Comparison of ENCODE assay signal across 10 cellular contexts in the genomic region with DNA sequence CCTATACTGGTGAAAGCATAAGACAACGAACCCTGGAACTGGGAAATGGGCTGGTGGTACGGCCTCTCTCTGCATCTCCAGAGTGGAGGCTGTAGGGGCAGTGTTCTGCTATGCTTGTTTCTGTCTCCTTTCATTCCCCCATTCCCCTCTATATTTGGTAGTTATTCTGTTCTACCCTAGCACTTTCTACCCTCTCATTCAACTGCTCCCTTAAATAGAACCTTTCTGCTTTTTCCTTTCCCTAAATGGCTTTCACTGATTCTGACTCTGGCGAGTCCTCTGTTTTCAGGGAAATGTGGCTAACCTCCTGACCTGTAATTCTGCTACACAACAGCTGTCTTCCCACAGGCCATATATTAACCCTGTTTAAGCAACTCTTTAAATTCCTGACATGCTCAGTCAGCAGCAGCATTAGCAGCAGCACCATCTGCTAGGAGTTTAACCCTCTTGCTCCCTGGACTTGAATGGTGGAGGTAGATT.
A peak's percentile ranks its signal among the peaks of the same experiment; 100 is the strongest.
DNase-seq lines count a peak whose midpoint lies in the region; ATAC-seq and TF ChIP-seq lines count a peak whose summit lies in the region.
"Had no signal": no experiment of that assay in that cellular context is flagged by ENCODE, and none has a peak within 500 bp of the region (broad histone marks: within the 10 kb centered on the region; RNA-seq: fewer than 3 reads in every experiment).

No MANE protein-coding gene starts in this region.

- H3K36me3 Mint-ChIP-seq in neural progenitor cell = no peaks in the 10 kb centered on the region
- H3K36me3 Mint-ChIP-seq in CD8-positive, alpha-beta memory T cell = no peaks in the 10 kb centered on the region
- H3K36me3 Mint-ChIP-seq: natural killer cell treated with Interleukin-12 subunit alpha and Interleukin-12 subunit beta and Interleukin-15 and Interleukin-18, amount 100 ng/mL, for 72 hours had no signal

- no peaks in the 10 kb centered on the region for H3K27me3 ChIP-seq in neural progenitor cell
- H3K27me3 ChIP-seq in CD8-positive, alpha-beta memory T cell (ENCODE audit: insufficient read depth, low read length, poor library complexity, severe bottlenecking) = no peaks in the 10 kb centered on the region

- H3K9me3 Mint-ChIP-seq in neural progenitor cell = no peaks in the 10 kb centered on the region
- no peaks in the 10 kb centered on the region for H3K9me3 Mint-ChIP-seq in CD8-positive, alpha-beta memory T cell
- H3K9me3 Mint-ChIP-seq: natural killer cell treated with Interleukin-12 subunit alpha and Interleukin-12 subunit beta and Interleukin-15 and Interleukin-18, amount 100 ng/mL, for 72 hours had no signal

- POLR2A ChIA-PET in CD8-positive, alpha-beta memory T cell (lab: Charles Lee) = no interaction called here

- no peaks in the 10 kb centered on the region for H3K79me2 ChIP-seq in neural progenitor cell (ENCODE audit: low read depth)

- no peaks in the 10 kb centered on the region for H3K9me3 ChIP-seq in neural progenitor cell (ENCODE audit: low read depth)
- H3K9me3 ChIP-seq in CD8-positive, alpha-beta memory T cell (ENCODE audit: low read length) = no peaks in the 10 kb centered on the region

- CTCF ChIA-PET in CD8-positive, alpha-beta memory T cell (lab: Charles Lee) = no interaction called here

- peak overlapping the region; percentile 34 for H3K27ac ChIP-seq in neural progenitor cell
- H3K27ac ChIP-seq in CD8-positive, alpha-beta memory T cell (ENCODE audit: low read depth, low read length) = no peak overlapping the region

- H3K36me3 ChIP-seq in neural progenitor cell = no peaks in the 10 kb centered on the region
- no peaks in the 10 kb centered on the region for H3K36me3 ChIP-seq in CD8-positive, alpha-beta memory T cell (ENCODE audit: insufficient read depth, low read length)

- DNase-seq in EL (peak; percentile 88), NCI-H2171 treated with DMSO at 0.1 percent for 48 hours (lab: John Stamatoyannopoulos, UW) (peak; percentile 69), dermis microvascular lymphatic vessel endothelial cell (ENCODE audit: low read depth in 2 of 2) (peak; percentile 66 to 81), neural progenitor cell (ENCODE audit: low spot score) (peak; percentile 70), 8988T (no peak), DMS79 treated with DMSO at 0.1 percent for 48 hours (lab: John Stamatoyannopoulos, UW) (no peak)
- no peak for DNase-seq in CD8-positive, alpha-beta memory T cell
- DNase-seq: activated gamma-delta T cell had no signal

- no peak overlapping the region for H3K9ac ChIP-seq in neural progenitor cell

- no peaks in the 10 kb centered on the region for H4K20me1 ChIP-seq in neural progenitor cell (ENCODE audit: low read depth)

- no peak for ATAC-seq in HG03135 (IDR thresholded peaks at IDR 0.05; ENCODE audit: unreplicated experiment)
- ATAC-seq: natural killer cell treated with Interleukin-12 subunit alpha and Interleukin-12 subunit beta and Interleukin-15 and Interleukin-18, amount 100 ng/mL, for 72 hours had no signal

- peaks cover 17% of the 10 kb centered on the region for H3K4me1 ChIP-seq in neural progenitor cell
- no peaks in the 10 kb centered on the region for H3K4me1 ChIP-seq in CD8-positive, alpha-beta memory T cell (ENCODE audit: insufficient read depth, low read length)

- H3F3A ChIP-seq in neural progenitor cell (ENCODE audit: low read depth) = peaks cover 12% of the 10 kb centered on the region

- H3K4me1 Mint-ChIP-seq in neural progenitor cell = peaks cover 20% of the 10 kb centered on the region
- no peaks in the 10 kb centered on the region for H3K4me1 Mint-ChIP-seq in CD8-positive, alpha-beta memory T cell

- peak; percentile 43 for TF ChIP-seq CTCF in neural progenitor cell (IDR thresholded peaks at IDR 0.05)

- H3K27ac Mint-ChIP-seq in neural progenitor cell = peak overlapping the region; percentile 95
- no peak overlapping the region for H3K27ac Mint-ChIP-seq in CD8-positive, alpha-beta memory T cell
- H3K27ac Mint-ChIP-seq: natural killer cell treated with Interleukin-12 subunit alpha and Interleukin-12 subunit beta and Interleukin-15 and Interleukin-18, amount 100 ng/mL, for 72 hours had no signal

- peak overlapping the region; percentile 17 for H3K4me3 Mint-ChIP-seq in neural progenitor cell
- no peak overlapping the region for H3K4me3 Mint-ChIP-seq in CD8-positive, alpha-beta memory T cell
- H3K4me3 Mint-ChIP-seq: natural killer cell treated with Interleukin-12 subunit alpha and Interleukin-12 subunit beta and Interleukin-15 and Interleukin-18, amount 100 ng/mL, for 72 hours had no signal

- H3K27me3 Mint-ChIP-seq in neural progenitor cell (ENCODE audit: insufficient read depth, low read depth) = no peaks in the 10 kb centered on the region
- no peaks in the 10 kb centered on the region for H3K27me3 Mint-ChIP-seq in CD8-positive, alpha-beta memory T cell
- H3K27me3 Mint-ChIP-seq: natural killer cell treated with Interleukin-12 subunit alpha and Interleukin-12 subunit beta and Interleukin-15 and Interleukin-18, amount 100 ng/mL, for 72 hours had no signal

- peak overlapping the region; percentile 49 for H3K4me2 ChIP-seq in neural progenitor cell

- H3K4me3 ChIP-seq in neural progenitor cell = no peak overlapping the region
- H3K4me3 ChIP-seq in CD8-positive, alpha-beta memory T cell (ENCODE audit: low read length) = no peak overlapping the region

- peak overlapping the region; percentile 86 for H2AFZ ChIP-seq in neural progenitor cell (replicated peaks)

Comparison
In these comparisons a context has a peak if more than half of its experiments do, and no peak if none do; other contexts are left out.
1. DNase-seq: peak in EL (single experiment), NCI-H2171 treated with DMSO at 0.1 percent for 48 hours (single experiment), dermis microvascular lymphatic vessel endothelial cell (2 of 2) and neural progenitor cell (single experiment); none in CD8-positive, alpha-beta memory T cell (0 of 5), 8988T (single experiment) and DMS79 treated with DMSO at 0.1 percent for 48 hours (single experiment).